ENCODE assay signal across 1 cellular context in genomic region chr7:73831656-73832579, GRCh38.
TF ChIP-seq lines count a peak whose summit lies in the region.

No MANE protein-coding gene starts in this region.

TF ChIP-seq in H1, 55 proteins besides CTCF, POLR2A, EP300 and RAD21 (continued from another document):
- TF ChIP-seq ASH2L (IDR thresholded peaks at IDR 0.05; ENCODE audit: low read length) (peak; percentile 96), TAF7 (optimal IDR thresholded peaks at IDR 0.05; ENCODE audit: borderline replicate concordance, low read depth, low read length) (peak; percentile 63), CREB1 (IDR thresholded peaks at IDR 0.05) (no peak; the same call in 1 of the 2 replicates), RFX5 (IDR thresholded peaks at IDR 0.05; ENCODE audit: borderline replicate concordance, low read depth, low read length) (no peak), MAX (IDR thresholded peaks at IDR 0.05) (peak; percentile 87), SIX5 (IDR thresholded peaks at IDR 0.05; ENCODE audit: low read depth, low read length) (no peak), JUN (IDR thresholded peaks at IDR 0.05; ENCODE audit: low read depth, low read length) (no peak), USF2 (IDR thresholded peaks at IDR 0.05; ENCODE audit: low read length) (no peak), KDM1A (IDR thresholded peaks at IDR 0.05; ENCODE audit: borderline replicate concordance, low read length) (no peak; the same call in 1 of the 2 replicates), TEAD4 (IDR thresholded peaks at IDR 0.05; ENCODE audit: low read depth, low read length) (0 out of 2 replicates have a peak, but pooled peaks have one; percentile 35), GTF2F1 (IDR thresholded peaks at IDR 0.05; ENCODE audit: borderline replicate concordance, low read depth, low read length) (no peak), RBBP5 (IDR thresholded peaks at IDR 0.05; ENCODE audit: borderline replicate concordance, low read depth, low read length) (peak; percentile 91), CTBP2 (IDR thresholded peaks at IDR 0.05; ENCODE audit: borderline replicate concordance, insufficient read depth, insufficient read length, low read length) (peak; percentile 81), ATF2 (IDR thresholded peaks at IDR 0.05; ENCODE audit: low read length) (no peak), TBP (IDR thresholded peaks at IDR 0.05; ENCODE audit: low read depth, low read length) (peak; percentile 61; the same call in 1 of the 2 replicates), SIRT6 (IDR thresholded peaks at IDR 0.05; ENCODE audit: low read length) (no peak), HDAC2 (IDR thresholded peaks at IDR 0.05; ENCODE audit: borderline replicate concordance in 1 of 2, low read depth in 2 of 2, low read length in 2 of 2) (no peak), NANOG (IDR thresholded peaks at IDR 0.05; ENCODE audit: insufficient read depth, low read depth, low read length, poor library complexity, severe bottlenecking) (no peak), BRCA1 (IDR thresholded peaks at IDR 0.05; ENCODE audit: low read depth, low read length) (no peak), RXRA (IDR thresholded peaks at IDR 0.05; ENCODE audit: insufficient read depth, low read depth, low read length) (no peak), MAFK (IDR thresholded peaks at IDR 0.05; ENCODE audit: low read depth, low read length) (no peak), CBX8 (IDR thresholded peaks at IDR 0.05; ENCODE audit: borderline replicate concordance, low read depth, low read length) (no peak), PHF8 (conservative IDR thresholded peaks at IDR 0.05; ENCODE audit: low read depth, low read length) (no peak; the same call in 1 of the 2 replicates), BCL11A (IDR thresholded peaks at IDR 0.05; ENCODE audit: low read depth in 2 of 2, low read length in 2 of 2) (no peak), SIN3A (conservative IDR thresholded peaks at IDR 0.05 in 1 of 2, IDR thresholded peaks at IDR 0.05 in 1 of 2; ENCODE audit: low read depth in 1 of 2, low read length in 2 of 2) (0 out of 4 replicates have a peak, but pooled peaks of 1 of the 2 experiments have one; percentile 45), NRF1 (IDR thresholded peaks at IDR 0.05; ENCODE audit: low read depth, low read length) (no peak), SP2 (IDR thresholded peaks at IDR 0.05; ENCODE audit: low read length) (no peak), ATF3 (IDR thresholded peaks at IDR 0.05; ENCODE audit: insufficient read depth, low read depth, low read length) (no peak), JUND (IDR thresholded peaks at IDR 0.05; ENCODE audit: low read length) (no peak), RNF2 (IDR thresholded peaks at IDR 0.05; ENCODE audit: borderline replicate concordance, low read depth, low read length, missing control alignments, poor library complexity, severe bottlenecking) (no peak), YY1 (IDR thresholded peaks at IDR 0.05; ENCODE audit: low read depth, low read length) (peak; percentile 81; the same call in 1 of the 2 replicates), BACH1 (IDR thresholded peaks at IDR 0.05; ENCODE audit: low read length) (peak; percentile 24; the same call in 1 of the 2 replicates), CHD2 (IDR thresholded peaks at IDR 0.05; ENCODE audit: low read length) (peak; percentile 45; the same call in 1 of the 2 replicates), EZH2 (IDR thresholded peaks at IDR 0.05; ENCODE audit: low read depth, low read length, severe bottlenecking) (no peak), ZNF274 (IDR thresholded peaks at IDR 0.05; ENCODE audit: borderline replicate concordance, extremely low read depth, low read length) (no peak), CHD7 (IDR thresholded peaks at IDR 0.05; ENCODE audit: insufficient replicate concordance, low read length) (no peak), CBX5 (IDR thresholded peaks at IDR 0.05; ENCODE audit: low read depth, low read length) (no peak), FOSL1 (IDR thresholded peaks at IDR 0.05; ENCODE audit: insufficient read depth, low read depth, low read length) (no peak), EGR1 (IDR thresholded peaks at IDR 0.05; ENCODE audit: borderline replicate concordance, low read depth, low read length) (peak; percentile 76), KDM5A (IDR thresholded peaks at IDR 0.05; ENCODE audit: low read length) (no peak), E2F6 (IDR thresholded peaks at IDR 0.05) (peak; percentile 51; the same call in 1 of the 2 replicates), CEBPB (IDR thresholded peaks at IDR 0.05; ENCODE audit: low read depth, low read length) (no peak), SP4 (IDR thresholded peaks at IDR 0.05; ENCODE audit: low read length) (no peak), HDAC6 (IDR thresholded peaks at IDR 0.05; ENCODE audit: low read depth, low read length) (no peak), CHD1 (IDR thresholded peaks at IDR 0.05; ENCODE audit: low read depth, low read length) (no peak; the same call in 1 of the 2 replicates), SRF (IDR thresholded peaks at IDR 0.05; ENCODE audit: low read depth, low read length) (no peak), KDM4A (IDR thresholded peaks at IDR 0.05; ENCODE audit: low read depth, low read length, severe bottlenecking) (peak; percentile 11), SAP30 (IDR thresholded peaks at IDR 0.05; ENCODE audit: insufficient read depth, insufficient replicate concordance, low read length) (peak; percentile 22), POLR2AphosphoS5 (IDR thresholded peaks at IDR 0.05; ENCODE audit: low read depth, low read length) (peak; percentile 91), POU5F1 (IDR thresholded peaks at IDR 0.05; ENCODE audit: low read depth, low read length) (no peak), SUZ12 (IDR thresholded peaks at IDR 0.05; ENCODE audit: low read length) (no peak), TCF12 (IDR thresholded peaks at IDR 0.05; ENCODE audit: low read depth, low read length) (peak; percentile 85; the same call in 1 of the 2 replicates), GABPA (IDR thresholded peaks at IDR 0.05; ENCODE audit: borderline replicate concordance, insufficient read depth, low read length) (no peak)
